In genomic region chr15:88625943-88626741, GRCh38 we compare ENCODE assay signal across 1 cellular context.
A peak's percentile ranks its signal among the peaks of the same experiment; 100 is the strongest.
TF ChIP-seq lines count a peak whose summit lies in the region.

No MANE protein-coding gene starts in this region.

TF ChIP-seq in H1, 55 proteins besides CTCF, POLR2A, EP300 and RAD21:
- TF ChIP-seq E2F6 (IDR thresholded peaks at IDR 0.05) (no peak), TAF1 (IDR thresholded peaks at IDR 0.05; ENCODE audit: low read depth, low read length) (no peak), POLR2AphosphoS5 (IDR thresholded peaks at IDR 0.05; ENCODE audit: low read depth, low read length) (peak; percentile 63; the same call in 1 of the 2 replicates), POU5F1 (IDR thresholded peaks at IDR 0.05; ENCODE audit: low read depth, low read length) (no peak)
